In the genomic region with DNA sequence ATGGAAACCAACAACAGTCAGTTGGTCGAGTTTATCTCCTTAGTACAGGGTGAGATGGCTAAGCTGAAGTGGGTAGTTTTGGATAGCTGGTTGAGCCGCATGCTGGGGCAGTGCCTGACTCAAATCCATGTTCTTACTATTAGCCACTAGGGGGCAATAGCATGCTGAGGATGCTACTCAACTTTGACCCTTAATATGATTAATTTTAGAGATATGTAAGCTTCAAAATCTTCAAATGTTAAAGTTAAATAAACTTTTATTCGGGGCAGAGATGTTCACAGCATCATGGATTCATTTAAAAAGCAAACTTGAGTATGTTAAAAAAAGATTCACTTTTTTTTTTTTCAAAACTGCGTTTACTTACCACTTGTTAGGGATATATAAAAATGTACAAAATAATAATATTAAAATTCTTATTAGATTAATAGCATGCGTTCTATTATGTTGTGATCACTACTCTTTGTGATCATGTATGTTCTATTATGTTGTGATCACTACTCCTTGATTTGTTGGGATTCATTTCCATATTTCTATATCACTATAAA, we compare ENCODE assay signal across 8 cellular contexts. TPM values are rescaled to one million over a fixed set of nuclear protein-coding genes. Genes with fewer than 3 reads are reported as not detected.
DNase-seq lines count a peak whose midpoint lies in the region; ATAC-seq, FAIRE-seq and TF ChIP-seq lines count a peak whose summit lies in the region.

No MANE protein-coding gene starts in this region.

- H3K36me3 ChIP-seq in pancreas: no peaks in the 10 kb centered on the region

- no peak overlapping the region for H3K4me3 Mint-ChIP-seq in activated CD4-positive, alpha-beta memory T cell treated with anti-CD3 and anti-CD28 coated beads for 36 hours

- POLR2A ChIA-PET in activated CD4-positive, alpha-beta memory T cell treated with anti-CD3 and anti-CD28 coated beads for 36 hours (lab: Charles Lee): no interaction called here

- 23 to 25% methylated on average over 5 of the region's 5 CpGs for WGBS in pancreas, 2 donors

- H3K4me1 Mint-ChIP-seq in activated CD4-positive, alpha-beta memory T cell treated with anti-CD3 and anti-CD28 coated beads for 36 hours (ENCODE audit: low read depth): peaks cover 4% of the 10 kb centered on the region

- intact Hi-C loops in activated CD4-positive, alpha-beta memory T cell treated with anti-CD3 and anti-CD28 coated beads for 36 hours (cut with micrococcal nuclease): loop anchor here (10.0 kb wide), 1 partner anchor 212 kb away; no protein-coding TSS in a partner anchor
- intact Hi-C loops in pancreas (cut with DNase I): no loop called here

- H3K4me1 ChIP-seq in pancreas: no peaks in the 10 kb centered on the region

- H3K9me3 Mint-ChIP-seq in activated CD4-positive, alpha-beta memory T cell treated with anti-CD3 and anti-CD28 coated beads for 36 hours: no peaks in the 10 kb centered on the region

- no peak overlapping the region for H3K27ac Mint-ChIP-seq in activated CD4-positive, alpha-beta memory T cell treated with anti-CD3 and anti-CD28 coated beads for 36 hours

- peak; percentile 55 to 79 (median 66) for TF ChIP-seq CTCF in pancreas (IDR thresholded peaks at IDR 0.05)

- H3K36me3 Mint-ChIP-seq in activated CD4-positive, alpha-beta memory T cell treated with anti-CD3 and anti-CD28 coated beads for 36 hours: no peaks in the 10 kb centered on the region

- H3K27ac ChIP-seq in pancreas: no peak overlapping the region

- peak; percentile 60 for ATAC-seq in HG02623 (IDR thresholded peaks at IDR 0.05; ENCODE audit: unreplicated experiment)
- ATAC-seq in pancreas: peak; percentile 67 to 93 (median 88)

- no peaks in the 10 kb centered on the region for H3K27me3 ChIP-seq in pancreas

- DNase-seq in 8988T (peak; percentile 37), ELR (ENCODE audit: low read depth) (peak; percentile 72), NCI-H2029 treated with DMSO at 0.1 percent for 48 hours (lab: John Stamatoyannopoulos, UW) (peak; percentile 47), fibroblast of the conjunctiva (ENCODE audit: low read depth) (peak; percentile 52), pancreas (peak in 1 of 6 donors; percentile 25), mucosa of gallbladder (ENCODE audit: low spot score) (no peak)
- DNase-seq in activated CD4-positive, alpha-beta memory T cell treated with anti-CD3 and anti-CD28 coated beads for 36 hours: peak; percentile 35

- peak; percentile 32 for FAIRE-seq in pancreas (lab: Jason Lieb, UNC)

- H3K27me3 Mint-ChIP-seq in activated CD4-positive, alpha-beta memory T cell treated with anti-CD3 and anti-CD28 coated beads for 36 hours: peaks cover 1% of the 10 kb centered on the region

- no peak overlapping the region for H3K4me3 ChIP-seq in pancreas

- no peaks in the 10 kb centered on the region for H3K9me3 ChIP-seq in pancreas

- CTCF ChIA-PET in activated CD4-positive, alpha-beta memory T cell treated with anti-CD3 and anti-CD28 coated beads for 36 hours (lab: Charles Lee): interaction anchor here (0.6 to 1.8 kb wide), 27 partner anchors 11 to 1600 kb away, joined by 3 to 12 read pairs (median 4); partner anchors contain the start of gene ISCA1

RNA-seq across cellular contexts. Expression of gene C9orf153, which starts 57.0 kb away (rescaled TPM):
- total RNA-seq in activated CD4-positive, alpha-beta memory T cell treated with anti-CD3 and anti-CD28 coated beads for 36 hours: under 1 TPM; 0.26 to 0.39 TPM
- total RNA-seq in pancreas: under 1 TPM in 3 of 6 donors, not detected in 3; 0.12 to 0.14 (median 0.13) TPM
- under 1 TPM in 1 of 2 donors, not detected in 1; 0.42 TPM for polyA plus RNA-seq in pancreas
- total RNA-seq in mucosa of gallbladder: 0.23 TPM
